ENCODE assay signal across 16 cellular contexts in genomic region chr2:40300391-40300790, GRCh38.
"Had no signal": no experiment of that assay in that cellular context is flagged by ENCODE, and none has a peak within 500 bp of the region (broad histone marks: within the 10 kb centered on the region; RNA-seq: fewer than 3 reads in every experiment).

No MANE protein-coding gene starts in this region.

- H3K4me1 ChIP-seq: body of pancreas, parathyroid adenoma, spleen, upper lobe of right lung had no signal

- H3K27ac ChIP-seq: body of pancreas, coronary artery, parathyroid adenoma, sigmoid colon, spleen, thoracic aorta, upper lobe of right lung had no signal

- DNase-seq: activated CD4-positive, alpha-beta T cell treated with anti-CD3 and anti-CD28 coated beads, Interleukin-2, amount 50 U/mL, for 4 hours; activated gamma-delta T cell; amygdala; body of pancreas; central memory CD4-positive, alpha-beta T cell; sigmoid colon; spleen; stimulated activated CD4-positive, alpha-beta T cell treated with anti-CD3 and anti-CD28 coated beads, Interleukin-4, amount 100 ng/mL, for 4 hours; T-helper 17 cell; upper lobe of right lung had no signal

- H3K4me3 Mint-ChIP-seq: natural killer cell treated with Interleukin-12 subunit alpha and Interleukin-12 subunit beta and Interleukin-15 and Interleukin-18, amount 100 ng/mL, for 72 hours; stimulated activated memory B cell treated with anti-CD40 and anti-IgM and Interleukin-4, amounts not matched to agents 10 μg/mL and 1 μg/mL and 100 μg/mL, for 72 hours; T-helper 17 cell had no signal

- H3K9me3 Mint-ChIP-seq: natural killer cell treated with Interleukin-12 subunit alpha and Interleukin-12 subunit beta and Interleukin-15 and Interleukin-18, amount 100 ng/mL, for 72 hours; stimulated activated memory B cell treated with anti-CD40 and anti-IgM and Interleukin-4, amounts not matched to agents 10 μg/mL and 1 μg/mL and 100 μg/mL, for 72 hours had no signal

- ATAC-seq: activated naive CD4-positive, alpha-beta T cell treated with anti-CD3 and anti-CD28 coated beads, Interleukin-2, amount 50 U/mL, for 72 hours; body of pancreas; natural killer cell treated with Interleukin-12 subunit alpha and Interleukin-12 subunit beta and Interleukin-15 and Interleukin-18, amount 100 ng/mL, for 72 hours; stimulated activated memory B cell treated with anti-CD40 and anti-IgM and Interleukin-4, amounts not matched to agents 10 μg/mL and 1 μg/mL and 100 μg/mL, for 72 hours; T-helper 17 cell; upper lobe of right lung had no signal

- H3K4me3 ChIP-seq: body of pancreas, coronary artery, sigmoid colon, spleen, thoracic aorta, upper lobe of right lung had no signal

- H3K9ac ChIP-seq: parathyroid adenoma had no signal

- H3K4me1 Mint-ChIP-seq: stimulated activated memory B cell treated with anti-CD40 and anti-IgM and Interleukin-4, amounts not matched to agents 10 μg/mL and 1 μg/mL and 100 μg/mL, for 72 hours; T-helper 17 cell had no signal

- H3K27me3 ChIP-seq: body of pancreas, sigmoid colon, spleen, upper lobe of right lung had no signal

- H3K36me3 Mint-ChIP-seq: activated naive CD4-positive, alpha-beta T cell treated with anti-CD3 and anti-CD28 coated beads, Interleukin-2, amount 50 U/mL, for 72 hours; natural killer cell treated with Interleukin-12 subunit alpha and Interleukin-12 subunit beta and Interleukin-15 and Interleukin-18, amount 100 ng/mL, for 72 hours; stimulated activated memory B cell treated with anti-CD40 and anti-IgM and Interleukin-4, amounts not matched to agents 10 μg/mL and 1 μg/mL and 100 μg/mL, for 72 hours had no signal

- H3K9me3 ChIP-seq: body of pancreas, sigmoid colon, spleen, thoracic aorta, upper lobe of right lung had no signal

- H3K27me3 Mint-ChIP-seq: natural killer cell treated with Interleukin-12 subunit alpha and Interleukin-12 subunit beta and Interleukin-15 and Interleukin-18, amount 100 ng/mL, for 72 hours; stimulated activated memory B cell treated with anti-CD40 and anti-IgM and Interleukin-4, amounts not matched to agents 10 μg/mL and 1 μg/mL and 100 μg/mL, for 72 hours; T-helper 17 cell had no signal

- H3K36me3 ChIP-seq: sigmoid colon, spleen, thoracic aorta, upper lobe of right lung had no signal

- H3K27ac Mint-ChIP-seq: activated naive CD4-positive, alpha-beta T cell treated with anti-CD3 and anti-CD28 coated beads, Interleukin-2, amount 50 U/mL, for 72 hours; natural killer cell treated with Interleukin-12 subunit alpha and Interleukin-12 subunit beta and Interleukin-15 and Interleukin-18, amount 100 ng/mL, for 72 hours; stimulated activated memory B cell treated with anti-CD40 and anti-IgM and Interleukin-4, amounts not matched to agents 10 μg/mL and 1 μg/mL and 100 μg/mL, for 72 hours; T-helper 17 cell had no signal

- H2AFZ ChIP-seq: parathyroid adenoma had no signal
